In genomic region chr4:112230879-112231778, GRCh38 we compare ENCODE assay signal across 8 cellular contexts. TPM values are rescaled to one million over a fixed set of nuclear protein-coding genes. Genes with fewer than 3 reads are reported as not detected.
DNase-seq lines count a peak whose midpoint lies in the region; ATAC-seq, FAIRE-seq and TF ChIP-seq lines count a peak whose summit lies in the region.

No MANE protein-coding gene starts in this region.

- in situ Hi-C loops in mammary epithelial cell (cut with MboI; ENCODE audit: low sequenced_read_pairs in 2 of 2) = loop anchor here in 1 of 2 donors (10.0 kb wide), 1 partner anchor 126 kb away; no protein-coding TSS in a partner anchor

- peaks cover 36% of the 10 kb centered on the region for H3K79me2 ChIP-seq in mammary epithelial cell (ENCODE audit: insufficient read depth, low read length)

- peak overlapping the region; percentile 98 for H3K4me2 ChIP-seq in mammary epithelial cell (ENCODE audit: insufficient read depth, low read depth, low read length)
- peak overlapping the region; percentile 89 for H3K4me2 ChIP-seq in skeletal muscle satellite cell (ENCODE audit: low read length)

- ATAC-seq in GM18868 (IDR thresholded peaks at IDR 0.05; ENCODE audit: unreplicated experiment) (peak; percentile 82), HG03135 (IDR thresholded peaks at IDR 0.05; ENCODE audit: unreplicated experiment) (peak; percentile 81)

- DNase-seq in NCI-H2196 (lab: John Stamatoyannopoulos, UW; ENCODE audit: unreplicated experiment) (peak; percentile 85), mammary epithelial cell (peak; percentile 98)

- TSS peak; percentile 70 for BruUV-seq in mammary epithelial cell (replicated peaks; lab: Mats Ljungman, UMichigan)

- FAIRE-seq in A204.1 (lab: Jason Lieb, UNC) = peak; percentile 89

- H3K27ac ChIP-seq in VCaP (peak overlapping the region; percentile 91), mammary epithelial cell (ENCODE audit: insufficient read depth, low read depth, low read length) (peak overlapping the region; percentile 91)

- CTCF ChIA-PET in mammary epithelial cell (lab: Charles Lee; ENCODE audit: low non-redundant PET) = no interaction called here

- H3K27me3 ChIP-seq in mammary epithelial cell (ENCODE audit: insufficient read depth, low read length) (no peaks in the 10 kb centered on the region), skeletal muscle satellite cell (ENCODE audit: control insufficient read depth, insufficient read depth, low read length) (no peaks in the 10 kb centered on the region)

- H3K4me1 ChIP-seq in mammary epithelial cell (ENCODE audit: insufficient read depth, low read length) (peaks cover 3% of the 10 kb centered on the region), skeletal muscle satellite cell (ENCODE audit: control insufficient read depth, insufficient read depth, low read length) (peaks cover 25% of the 10 kb centered on the region)

- H4K20me1 ChIP-seq in mammary epithelial cell (ENCODE audit: insufficient read depth, low read length) = no peaks in the 10 kb centered on the region

- intact Hi-C loops in mammary epithelial cell (cut with micrococcal nuclease) = loop anchor here (1.0 to 10.0 kb wide), 3 partner anchors 61 to 286 kb away; no protein-coding TSS in a partner anchor

- no peaks in the 10 kb centered on the region for H3K36me3 ChIP-seq in mammary epithelial cell (ENCODE audit: insufficient read depth, low read length)
- no peaks in the 10 kb centered on the region for H3K36me3 ChIP-seq in skeletal muscle satellite cell (ENCODE audit: insufficient read depth, low read length)

- WGBS in mammary epithelial cell (ENCODE audit: low coverage, missing lambda C conversion rate) = 1% methylated on average over 36 of the region's 52 CpGs

- H3K9ac ChIP-seq in mammary epithelial cell (ENCODE audit: insufficient read depth, low read length) (peak overlapping the region; percentile 92), skeletal muscle satellite cell (ENCODE audit: low read depth, low read length) (peak overlapping the region; percentile 94)

- peak overlapping the region; percentile 100 for H2AFZ ChIP-seq in mammary epithelial cell (ENCODE audit: low read depth, low read length)

- TF ChIP-seq CTCF in VCaP (conservative IDR thresholded peaks at IDR 0.05) (no peak), mammary epithelial cell (conservative IDR thresholded peaks at IDR 0.05 in 1 of 2, IDR thresholded peaks at IDR 0.05 in 1 of 2; ENCODE audit: extremely low read depth in 1 of 2, insufficient read depth in 1 of 2, low read depth in 1 of 2, low read length in 2 of 2) (no peak)

- H3K9me3 ChIP-seq in mammary epithelial cell (replicated peaks; ENCODE audit: insufficient read depth, low read length) (no peaks in the 10 kb centered on the region), iPS-18c (ENCODE audit: control insufficient read depth, insufficient read depth, low read length) (no peaks in the 10 kb centered on the region), skeletal muscle satellite cell (replicated peaks; ENCODE audit: low read length) (no peaks in the 10 kb centered on the region)

- H3K4me3 ChIP-seq in mammary epithelial cell (replicated peaks in 1 of 3; ENCODE audit: insufficient read depth in 1 of 3, low read depth in 2 of 3, low read length in 3 of 3) (peak overlapping the region; percentile 71 to 99 (median 94)), iPS-18c (ENCODE audit: insufficient read depth, low read depth, low read length) (peak overlapping the region; percentile 96), skeletal muscle satellite cell (ENCODE audit: low read length) (peak overlapping the region; percentile 95)

- dilution Hi-C loops in mammary epithelial cell (cut with HindIII; ENCODE audit: low sequenced_read_pairs) = no loop called here

RNA-seq across cellular contexts. Expression of gene AP1AR, which starts 0.5 kb away (rescaled TPM):
- total RNA-seq in mammary epithelial cell = 10 to 100 TPM; 24.6 to 27.3 TPM
- 6.7 TPM for polyA plus RNA-seq in mammary epithelial cell
- 3.7 TPM for polyA minus RNA-seq in mammary epithelial cell
- 15.3 and 24.6 TPM in 2 replicates for total RNA-seq in skeletal muscle satellite cell (2012; rRNA removed)

RNA-seq across cellular contexts. Expression of gene TIFA, which starts 54.6 kb away (rescaled TPM):
- 10 to 100 TPM in 1 of 2 donors, 1 to 10 TPM in 1; 4.3 to 10.1 TPM for total RNA-seq in mammary epithelial cell
- 5.5 TPM for polyA plus RNA-seq in mammary epithelial cell
- polyA minus RNA-seq in mammary epithelial cell = 5.5 TPM
- total RNA-seq in skeletal muscle satellite cell (2012; rRNA removed) = 2.8 and 4.6 TPM in 2 replicates

Comparison
In these comparisons a context has a peak if more than half of its experiments do, and no peak if none do; other contexts are left out.
1. Peak in every context shown above with its lines: DNase-seq, ATAC-seq, H3K4me3 ChIP-seq and H3K27ac ChIP-seq.